ENCODE assay signal across 1 cellular context in the genomic region with DNA sequence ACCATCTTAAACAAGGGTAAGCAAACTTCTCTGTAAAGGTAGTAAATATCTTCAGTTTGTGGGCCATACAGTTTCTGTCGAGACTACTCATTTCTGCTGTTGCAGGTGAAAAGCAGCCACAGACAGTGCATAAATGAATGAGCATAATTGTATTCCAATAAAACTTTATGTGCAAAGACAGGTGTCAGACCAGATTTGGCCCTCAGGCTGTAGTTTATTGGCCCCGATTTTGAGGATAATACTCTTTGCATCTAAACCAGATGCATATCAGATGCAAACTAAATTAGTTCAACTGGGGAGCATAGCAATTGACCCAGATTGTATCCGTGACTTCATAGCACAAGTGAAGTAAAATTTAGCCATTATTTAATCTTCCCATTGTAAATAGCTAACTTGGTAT.
A peak's percentile ranks its signal among the peaks of the same experiment; 100 is the strongest.
TF ChIP-seq lines count a peak whose summit lies in the region.

No MANE protein-coding gene starts in this region.

TF ChIP-seq in HepG2, 621 proteins besides CTCF, POLR2A, EP300 and RAD21 (continued from another document):
- TF ChIP-seq ZBTB40 (IDR thresholded peaks at IDR 0.05) (no peak), ZBTB40 (CRISPR knock-in tag; IDR thresholded peaks at IDR 0.05) (peak; percentile 39; the same call in 1 of the 2 replicates)
